In the genomic region with DNA sequence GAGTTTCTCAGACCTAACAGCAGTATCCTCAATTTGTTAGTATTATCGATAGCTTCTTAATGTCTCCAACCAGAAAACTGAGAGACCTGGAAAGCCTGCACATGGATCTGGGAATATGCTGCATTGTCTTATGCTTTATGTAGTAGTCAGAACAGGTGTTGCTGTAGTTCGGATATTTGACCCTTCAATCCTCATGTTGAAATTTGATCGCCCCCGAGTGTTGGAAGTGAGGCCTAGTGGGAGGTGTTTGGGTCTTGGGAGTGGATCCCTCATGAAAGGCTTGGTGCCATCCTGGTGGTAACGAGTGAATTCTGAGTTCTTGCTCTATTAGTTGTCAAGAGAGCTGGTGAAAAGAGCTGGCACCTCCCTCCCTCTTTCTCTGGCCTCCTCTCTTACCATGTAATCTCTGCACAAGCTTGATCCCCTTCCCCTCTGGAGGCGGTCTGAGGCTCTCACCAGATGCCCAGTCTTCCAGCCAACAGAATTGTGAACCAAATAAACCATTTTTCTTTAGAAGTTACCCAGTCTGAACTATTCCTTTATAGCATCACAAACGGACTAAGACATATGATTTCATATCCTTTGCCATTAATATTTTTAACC, we compare ENCODE assay signal across 1 cellular context.
TF ChIP-seq lines count a peak whose summit lies in the region.

No MANE protein-coding gene starts in this region.

TF ChIP-seq in GM23338, 12 proteins besides CTCF, POLR2A, EP300 and RAD21 (continued from another document):
- TF ChIP-seq, protein P1, sequence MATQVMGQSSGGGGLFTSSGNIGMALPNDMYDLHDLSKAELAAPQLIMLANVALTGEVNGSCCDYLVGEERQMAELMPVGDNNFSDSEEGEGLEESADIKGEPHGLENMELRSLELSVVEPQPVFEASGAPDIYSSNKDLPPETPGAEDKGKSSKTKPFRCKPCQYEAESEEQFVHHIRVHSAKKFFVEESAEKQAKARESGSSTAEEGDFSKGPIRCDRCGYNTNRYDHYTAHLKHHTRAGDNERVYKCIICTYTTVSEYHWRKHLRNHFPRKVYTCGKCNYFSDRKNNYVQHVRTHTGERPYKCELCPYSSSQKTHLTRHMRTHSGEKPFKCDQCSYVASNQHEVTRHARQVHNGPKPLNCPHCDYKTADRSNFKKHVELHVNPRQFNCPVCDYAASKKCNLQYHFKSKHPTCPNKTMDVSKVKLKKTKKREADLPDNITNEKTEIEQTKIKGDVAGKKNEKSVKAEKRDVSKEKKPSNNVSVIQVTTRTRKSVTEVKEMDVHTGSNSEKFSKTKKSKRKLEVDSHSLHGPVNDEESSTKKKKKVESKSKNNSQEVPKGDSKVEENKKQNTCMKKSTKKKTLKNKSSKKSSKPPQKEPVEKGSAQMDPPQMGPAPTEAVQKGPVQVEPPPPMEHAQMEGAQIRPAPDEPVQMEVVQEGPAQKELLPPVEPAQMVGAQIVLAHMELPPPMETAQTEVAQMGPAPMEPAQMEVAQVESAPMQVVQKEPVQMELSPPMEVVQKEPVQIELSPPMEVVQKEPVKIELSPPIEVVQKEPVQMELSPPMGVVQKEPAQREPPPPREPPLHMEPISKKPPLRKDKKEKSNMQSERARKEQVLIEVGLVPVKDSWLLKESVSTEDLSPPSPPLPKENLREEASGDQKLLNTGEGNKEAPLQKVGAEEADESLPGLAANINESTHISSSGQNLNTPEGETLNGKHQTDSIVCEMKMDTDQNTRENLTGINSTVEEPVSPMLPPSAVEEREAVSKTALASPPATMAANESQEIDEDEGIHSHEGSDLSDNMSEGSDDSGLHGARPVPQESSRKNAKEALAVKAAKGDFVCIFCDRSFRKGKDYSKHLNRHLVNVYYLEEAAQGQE (IDR thresholded peaks at IDR 0.05; ENCODE audit: unreplicated experiment) = no peak
- TF ChIP-seq ZNF114 (CRISPR knock-in tag; IDR thresholded peaks at IDR 0.05) (no peak), STAT1 (IDR thresholded peaks at IDR 0.05; ENCODE audit: unreplicated experiment) (no peak)
